ENCODE assay signal across 2 cellular contexts in genomic region chr17:37391146-37391545, GRCh38.
TF ChIP-seq lines count a peak whose summit lies in the region.

No MANE protein-coding gene starts in this region.

TF ChIP-seq in IMR-90, 13 proteins besides CTCF, POLR2A, EP300 and RAD21:
- TF ChIP-seq RCOR1 (IDR thresholded peaks at IDR 0.05; ENCODE audit: insufficient replicate concordance, low read length): no peak
- TF ChIP-seq BHLHE40 (IDR thresholded peaks at IDR 0.05; ENCODE audit: low read depth, low read length): no peak
- no peak for TF ChIP-seq ELK1 (IDR thresholded peaks at IDR 0.05; ENCODE audit: borderline replicate concordance, low read depth, low read length)
- no peak for TF ChIP-seq NFE2L2 (IDR thresholded peaks at IDR 0.05; ENCODE audit: low read depth, low read length)
- TF ChIP-seq MXI1 (IDR thresholded peaks at IDR 0.05; ENCODE audit: borderline replicate concordance, low read depth, low read length): no peak
- TF ChIP-seq FOS (IDR thresholded peaks at IDR 0.05; ENCODE audit: low read depth, low read length): no peak
- no peak for TF ChIP-seq USF2 (IDR thresholded peaks at IDR 0.05; ENCODE audit: low read depth, low read length)
- TF ChIP-seq RFX5 (IDR thresholded peaks at IDR 0.05; ENCODE audit: low read depth, low read length): no peak
- TF ChIP-seq SMC3 (IDR thresholded peaks at IDR 0.05; ENCODE audit: low read depth, low read length): no peak
- TF ChIP-seq CEBPB (IDR thresholded peaks at IDR 0.05; ENCODE audit: low read depth, low read length): no peak
- TF ChIP-seq CHD1 (IDR thresholded peaks at IDR 0.05; ENCODE audit: low read depth, low read length): no peak
- no peak for TF ChIP-seq MAZ (IDR thresholded peaks at IDR 0.05; ENCODE audit: borderline replicate concordance, low read depth, low read length)
- TF ChIP-seq MAFK (IDR thresholded peaks at IDR 0.05; ENCODE audit: low read depth, low read length): no peak
TF ChIP-seq in IMR-90: peak in this region for 0.

TF ChIP-seq in K562, 482 proteins besides CTCF, POLR2A, EP300 and RAD21:
- no peak for TF ChIP-seq HSF4 (CRISPR knock-in tag; IDR thresholded peaks at IDR 0.05; ENCODE audit: borderline replicate concordance)
- 0 out of 2 replicates have a peak, but pooled peaks have one; percentile 9 for TF ChIP-seq NFIC (IDR thresholded peaks at IDR 0.05)
